Comparison of ENCODE assay signal across 1 cellular context in genomic region chr14:24481622-24482324, GRCh38.
TF ChIP-seq lines count a peak whose summit lies in the region.

No MANE protein-coding gene starts in this region.

TF ChIP-seq in HepG2, 621 proteins besides CTCF, POLR2A, EP300 and RAD21 (continued from another document and continues in another):
- TF ChIP-seq PBX3 (CRISPR knock-in tag; IDR thresholded peaks at IDR 0.05; ENCODE audit: borderline replicate concordance) (no peak), CHD2 (IDR thresholded peaks at IDR 0.05; ENCODE audit: low read depth, low read length) (0 out of 2 replicates have a peak, but pooled peaks have one; percentile 27), SOX5 (CRISPR knock-in tag; IDR thresholded peaks at IDR 0.05; ENCODE audit: borderline replicate concordance) (peak; percentile 64; the same call in 1 of the 2 replicates), NFYB (CRISPR knock-in tag; IDR thresholded peaks at IDR 0.05) (peak; percentile 82), RNF2 (conservative IDR thresholded peaks at IDR 0.05; ENCODE audit: low read depth) (peak; percentile 81; the same call in 1 of the 2 replicates), ZNF207 (IDR thresholded peaks at IDR 0.05; ENCODE audit: borderline replicate concordance) (no peak), SMAD3 (CRISPR knock-in tag; IDR thresholded peaks at IDR 0.05) (peak; percentile 93), CSRNP2 (CRISPR knock-in tag; conservative IDR thresholded peaks at IDR 0.05; ENCODE audit: low read depth) (no peak), ZNF605 (CRISPR knock-in tag; IDR thresholded peaks at IDR 0.05) (peak; percentile 76), ZNF710 (CRISPR knock-in tag; IDR thresholded peaks at IDR 0.05; ENCODE audit: borderline replicate concordance) (no peak; the same call in 1 of the 2 replicates), TEF (CRISPR knock-in tag; IDR thresholded peaks at IDR 0.05) (no peak), ZNF136 (CRISPR knock-in tag; IDR thresholded peaks at IDR 0.05; ENCODE audit: low read depth) (peak; percentile 96; the same call in 1 of the 2 replicates), MEF2D (CRISPR knock-in tag; IDR thresholded peaks at IDR 0.05) (peak; percentile 89; the same call in 1 of the 2 replicates), SP4 (CRISPR knock-in tag; IDR thresholded peaks at IDR 0.05) (peak; percentile 68), MLXIP (CRISPR knock-in tag; IDR thresholded peaks at IDR 0.05; ENCODE audit: borderline replicate concordance) (no peak; the same call in 1 of the 2 replicates), ZNF580 (CRISPR knock-in tag; IDR thresholded peaks at IDR 0.05; ENCODE audit: borderline replicate concordance, low read depth) (peak; percentile 96), NFYC (CRISPR knock-in tag; IDR thresholded peaks at IDR 0.05) (peak; percentile 77), HINFP (CRISPR knock-in tag; IDR thresholded peaks at IDR 0.05; ENCODE audit: low read depth) (peak; percentile 94), ZNF354B (CRISPR knock-in tag; IDR thresholded peaks at IDR 0.05) (no peak), TBX2 (CRISPR knock-in tag; IDR thresholded peaks at IDR 0.05; ENCODE audit: borderline replicate concordance) (peak; percentile 86), E2F5 (CRISPR knock-in tag; conservative IDR thresholded peaks at IDR 0.05) (0 out of 2 replicates have a peak, but pooled peaks have one; percentile 69), CAMTA2 (CRISPR knock-in tag; IDR thresholded peaks at IDR 0.05; ENCODE audit: borderline replicate concordance) (no peak; the same call in 1 of the 2 replicates), AKAP8 (CRISPR knock-in tag; IDR thresholded peaks at IDR 0.05) (0 out of 2 replicates have a peak, but pooled peaks have one; percentile 65), RNF219 (CRISPR knock-in tag; IDR thresholded peaks at IDR 0.05) (no peak), MLLT10 (CRISPR knock-in tag; IDR thresholded peaks at IDR 0.05) (no peak), ZNF124 (CRISPR knock-in tag; IDR thresholded peaks at IDR 0.05) (peak; percentile 96), MBNL3 (CRISPR knock-in tag; conservative IDR thresholded peaks at IDR 0.05) (no peak), HES4 (CRISPR knock-in tag; IDR thresholded peaks at IDR 0.05; ENCODE audit: borderline replicate concordance) (peak; percentile 57; the same call in 1 of the 2 replicates), HNRNPL (IDR thresholded peaks at IDR 0.05; ENCODE audit: low read depth, low read length) (no peak; the same call in 1 of the 2 replicates), ZNF788 (CRISPR knock-in tag; IDR thresholded peaks at IDR 0.05; ENCODE audit: borderline replicate concordance) (peak; percentile 97), HMGXB4 (CRISPR knock-in tag; IDR thresholded peaks at IDR 0.05; ENCODE audit: borderline replicate concordance in 1 of 2, low read depth in 1 of 2) (peak; percentile 94 to 98), NRL (CRISPR knock-in tag; IDR thresholded peaks at IDR 0.05; ENCODE audit: borderline replicate concordance) (peak; percentile 70; the same call in 1 of the 2 replicates), HNF1B (CRISPR knock-in tag; IDR thresholded peaks at IDR 0.05) (peak; percentile 94; the same call in 1 of the 2 replicates), MAFF (IDR thresholded peaks at IDR 0.05; ENCODE audit: low read depth, low read length) (no peak), ATRX (CRISPR knock-in tag; IDR thresholded peaks at IDR 0.05; ENCODE audit: borderline replicate concordance) (no peak), MTF1 (CRISPR knock-in tag; IDR thresholded peaks at IDR 0.05) (no peak), ZFP41 (CRISPR knock-in tag; IDR thresholded peaks at IDR 0.05; ENCODE audit: borderline replicate concordance) (no peak)
